ENCODE assay signal across 19 cellular contexts in the genomic region with DNA sequence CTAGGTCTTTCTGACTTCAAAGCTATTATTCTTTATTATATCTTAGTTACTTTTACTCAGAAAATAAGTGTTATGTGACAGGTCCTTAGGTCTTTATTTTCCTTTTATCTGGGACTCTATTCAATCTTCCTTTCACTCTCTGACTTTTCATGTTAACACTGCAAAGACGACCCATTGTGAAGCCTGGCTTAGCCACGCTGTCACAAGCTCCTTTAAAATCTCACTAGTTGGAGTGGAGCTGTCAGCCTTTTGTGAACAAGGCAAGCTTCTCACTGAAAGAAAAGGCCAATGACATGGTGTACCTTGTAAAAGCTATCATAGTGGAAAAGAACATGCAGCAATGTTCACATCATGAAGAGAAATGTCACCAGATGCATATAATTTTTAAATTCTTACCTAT.
DNase-seq lines count a peak whose midpoint lies in the region; ATAC-seq and TF ChIP-seq lines count a peak whose summit lies in the region.
"Had no signal": no experiment of that assay in that cellular context is flagged by ENCODE, and none has a peak within 500 bp of the region (broad histone marks: within the 10 kb centered on the region; RNA-seq: fewer than 3 reads in every experiment).

No MANE protein-coding gene starts in this region.

- no peak overlapping the region for H3K23ac ChIP-seq in neuronal stem cell (ENCODE audit: low read depth, low read length, poor library complexity)

- H2BK120ac ChIP-seq in neuronal stem cell (ENCODE audit: low read depth, low read length): no peak overlapping the region

- no peaks in the 10 kb centered on the region for H4K20me1 ChIP-seq in GM23338 (replicated peaks; ENCODE audit: insufficient read depth)

- no peaks in the 10 kb centered on the region for H3F3A ChIP-seq in GM23338 (replicated peaks; ENCODE audit: low read depth)

- H3K4me3 ChIP-seq in GM23338 (no peak overlapping the region), neuronal stem cell (ENCODE audit: low read length in 2 of 2) (no peak overlapping the region), lower leg skin (ENCODE audit: low read depth, poor library complexity, severe bottlenecking) (no peak overlapping the region)

- no peak for TF ChIP-seq CTCF in GM23338 (conservative IDR thresholded peaks at IDR 0.05; ENCODE audit: low read depth in 2 of 2)
- no peak for TF ChIP-seq CTCF in lower leg skin (IDR thresholded peaks at IDR 0.05)

- peaks cover 20% of the 10 kb centered on the region for H3K4me1 Mint-ChIP-seq in GM23338

- H3K9me3 ChIP-seq in neuronal stem cell (replicated peaks in 1 of 2; ENCODE audit: control insufficient read depth in 2 of 2, insufficient read depth in 1 of 2, low read depth in 1 of 2, low read length in 2 of 2): peaks cover 0 to 1% of the 10 kb centered on the region in 2 donors
- H3K9me3 ChIP-seq: Caco-2 had no signal

- no peak overlapping the region for H2BK12ac ChIP-seq in neuronal stem cell (ENCODE audit: low read length)

- no peak for TF ChIP-seq POLR2A in lower leg skin (IDR thresholded peaks at IDR 0.05)

- no peak overlapping the region for H3K27ac Mint-ChIP-seq in GM23338
- H3K27ac Mint-ChIP-seq: CD4-positive, alpha-beta T cell; HFFc6 had no signal

- WGBS in neuronal stem cell (ENCODE audit: extremely low coverage in 2 of 2, insufficient read length in 2 of 2, insufficient replicate concordance in 1 of 2), 2 donors: no CpG with 5 or more reads among the region's 2 CpGs
- 57 to 67% methylated on average over 2 of the region's 2 CpGs for WGBS in lower leg skin, 2 donors

- no peak overlapping the region for H3K14ac ChIP-seq in neuronal stem cell (ENCODE audit: low read length)

- H3K4me3 Mint-ChIP-seq in GM23338: no peak overlapping the region
- H3K4me3 Mint-ChIP-seq: CD4-positive, alpha-beta T cell; HFFc6 had no signal

- H3K27me3 ChIP-seq in GM23338 (ENCODE audit: insufficient read depth) (no peaks in the 10 kb centered on the region), neuronal stem cell (ENCODE audit: control insufficient read depth in 3 of 3, insufficient read depth in 3 of 3, low read depth in 1 of 3, low read length in 3 of 3) (no peaks in the 10 kb centered on the region)

- H2AFZ ChIP-seq in GM23338 (no peak overlapping the region), neuronal stem cell (ENCODE audit: low read length) (no peak overlapping the region)

- H3K27me3 Mint-ChIP-seq in GM23338 (ENCODE audit: insufficient read depth, low read depth, poor library complexity): no peaks in the 10 kb centered on the region
- H3K27me3 Mint-ChIP-seq: CD4-positive, alpha-beta T cell had no signal

- peak; percentile 39; the same call in 2 of the 3 replicates for ATAC-seq in GM23338
- ATAC-seq: HCT116 had no signal

- intact Hi-C loops in lower leg skin (cut with DNase I; ENCODE audit: low total_unique reads): no loop called here

- no peaks in the 10 kb centered on the region; the same call in 1 of the 3 replicates for H3K36me3 Mint-ChIP-seq in GM23338 (ENCODE audit: low read depth)

- no peaks in the 10 kb centered on the region; the same call in 2 of the 3 replicates for H3K9me3 Mint-ChIP-seq in GM23338

- H3K27ac ChIP-seq in GM23338 (ENCODE audit: low read depth) (no peak overlapping the region), neuronal stem cell (replicated peaks; ENCODE audit: low read length) (no peak overlapping the region)
- H3K27ac ChIP-seq: C4-2B, HL-60 had no signal

- DNase-seq in GM23338 (ENCODE audit: low spot score) (no peak), medulla oblongata (ENCODE audit: extremely low spot score) (peak; percentile 40), neuronal stem cell (ENCODE audit: low spot score) (peak; percentile 43), NOMO-1 treated with dmso at 0.1 percent for 144 hours (lab: John Stamatoyannopoulos, UW; ENCODE audit: unreplicated experiment) (no peak), NCI-H2196 treated with DMSO at 0.1 percent for 48 hours (lab: John Stamatoyannopoulos, UW; ENCODE audit: unreplicated experiment) (no peak), lower leg skin (ENCODE audit: low spot score in 2 of 2) (no peak)
- DNase-seq: ACHN; Caco-2; CD4-positive, alpha-beta T cell; DMS153; DMS79; GF-D8; GOT3; H7; HFFc6; IMR-90 had no signal

- no peak overlapping the region for H2AK5ac ChIP-seq in neuronal stem cell (ENCODE audit: low read depth, low read length)

- H3K4ac ChIP-seq in neuronal stem cell (ENCODE audit: low read length): no peak overlapping the region

- H2BK5ac ChIP-seq in neuronal stem cell (ENCODE audit: low read length): no peak overlapping the region

- no peak overlapping the region for H3K9ac ChIP-seq in neuronal stem cell (ENCODE audit: low read depth, low read length, poor library complexity)

- H3K18ac ChIP-seq in neuronal stem cell (ENCODE audit: low read length): no peak overlapping the region

- H2BK15ac ChIP-seq in neuronal stem cell (ENCODE audit: low read length): no peak overlapping the region

- H3K4me2 ChIP-seq in GM23338 (no peak overlapping the region), neuronal stem cell (ENCODE audit: insufficient read depth, low read length, poor library complexity, severe bottlenecking) (no peak overlapping the region)

- H4K91ac ChIP-seq in neuronal stem cell (ENCODE audit: low read depth, low read length, poor library complexity): no peak overlapping the region

- H4K8ac ChIP-seq in neuronal stem cell (ENCODE audit: low read depth, low read length): no peak overlapping the region

- no peaks in the 10 kb centered on the region for H3K9me2 ChIP-seq in GM23338 (ENCODE audit: insufficient read depth)

- H3K4me1 ChIP-seq in GM23338 (ENCODE audit: insufficient read depth) (peaks cover 9% of the 10 kb centered on the region), neuronal stem cell (ENCODE audit: control insufficient read depth in 2 of 2, insufficient read depth in 1 of 2, low read depth in 1 of 2, low read length in 2 of 2) (peaks cover 0 to 4% of the 10 kb centered on the region in 2 donors)
- H3K4me1 ChIP-seq: Caco-2 had no signal

- H3K36me3 ChIP-seq in GM23338 (ENCODE audit: insufficient read depth) (no peaks in the 10 kb centered on the region), neuronal stem cell (replicated peaks in 1 of 2; ENCODE audit: control insufficient read depth in 2 of 2, insufficient read depth in 2 of 2, low read length in 2 of 2) (no peaks in the 10 kb centered on the region)

- no peaks in the 10 kb centered on the region for H3K79me1 ChIP-seq in neuronal stem cell (ENCODE audit: low read depth, low read length)

- H3K79me2 ChIP-seq in GM23338 (replicated peaks; ENCODE audit: insufficient read depth): no peaks in the 10 kb centered on the region

TF ChIP-seq in GM23338, 12 proteins besides CTCF, POLR2A, EP300 and RAD21 (continues in another document):
- TF ChIP-seq NANOG (IDR thresholded peaks at IDR 0.05; ENCODE audit: borderline replicate concordance) (no peak), EZH2phosphoT487 (IDR thresholded peaks at IDR 0.05; ENCODE audit: unreplicated experiment) (no peak), STAT1 (IDR thresholded peaks at IDR 0.05; ENCODE audit: unreplicated experiment) (no peak)
- TF ChIP-seq, protein P1, sequence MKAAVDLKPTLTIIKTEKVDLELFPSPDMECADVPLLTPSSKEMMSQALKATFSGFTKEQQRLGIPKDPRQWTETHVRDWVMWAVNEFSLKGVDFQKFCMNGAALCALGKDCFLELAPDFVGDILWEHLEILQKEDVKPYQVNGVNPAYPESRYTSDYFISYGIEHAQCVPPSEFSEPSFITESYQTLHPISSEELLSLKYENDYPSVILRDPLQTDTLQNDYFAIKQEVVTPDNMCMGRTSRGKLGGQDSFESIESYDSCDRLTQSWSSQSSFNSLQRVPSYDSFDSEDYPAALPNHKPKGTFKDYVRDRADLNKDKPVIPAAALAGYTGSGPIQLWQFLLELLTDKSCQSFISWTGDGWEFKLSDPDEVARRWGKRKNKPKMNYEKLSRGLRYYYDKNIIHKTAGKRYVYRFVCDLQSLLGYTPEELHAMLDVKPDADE (IDR thresholded peaks at IDR 0.05): no peak
- TF ChIP-seq, protein P2, sequence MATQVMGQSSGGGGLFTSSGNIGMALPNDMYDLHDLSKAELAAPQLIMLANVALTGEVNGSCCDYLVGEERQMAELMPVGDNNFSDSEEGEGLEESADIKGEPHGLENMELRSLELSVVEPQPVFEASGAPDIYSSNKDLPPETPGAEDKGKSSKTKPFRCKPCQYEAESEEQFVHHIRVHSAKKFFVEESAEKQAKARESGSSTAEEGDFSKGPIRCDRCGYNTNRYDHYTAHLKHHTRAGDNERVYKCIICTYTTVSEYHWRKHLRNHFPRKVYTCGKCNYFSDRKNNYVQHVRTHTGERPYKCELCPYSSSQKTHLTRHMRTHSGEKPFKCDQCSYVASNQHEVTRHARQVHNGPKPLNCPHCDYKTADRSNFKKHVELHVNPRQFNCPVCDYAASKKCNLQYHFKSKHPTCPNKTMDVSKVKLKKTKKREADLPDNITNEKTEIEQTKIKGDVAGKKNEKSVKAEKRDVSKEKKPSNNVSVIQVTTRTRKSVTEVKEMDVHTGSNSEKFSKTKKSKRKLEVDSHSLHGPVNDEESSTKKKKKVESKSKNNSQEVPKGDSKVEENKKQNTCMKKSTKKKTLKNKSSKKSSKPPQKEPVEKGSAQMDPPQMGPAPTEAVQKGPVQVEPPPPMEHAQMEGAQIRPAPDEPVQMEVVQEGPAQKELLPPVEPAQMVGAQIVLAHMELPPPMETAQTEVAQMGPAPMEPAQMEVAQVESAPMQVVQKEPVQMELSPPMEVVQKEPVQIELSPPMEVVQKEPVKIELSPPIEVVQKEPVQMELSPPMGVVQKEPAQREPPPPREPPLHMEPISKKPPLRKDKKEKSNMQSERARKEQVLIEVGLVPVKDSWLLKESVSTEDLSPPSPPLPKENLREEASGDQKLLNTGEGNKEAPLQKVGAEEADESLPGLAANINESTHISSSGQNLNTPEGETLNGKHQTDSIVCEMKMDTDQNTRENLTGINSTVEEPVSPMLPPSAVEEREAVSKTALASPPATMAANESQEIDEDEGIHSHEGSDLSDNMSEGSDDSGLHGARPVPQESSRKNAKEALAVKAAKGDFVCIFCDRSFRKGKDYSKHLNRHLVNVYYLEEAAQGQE (IDR thresholded peaks at IDR 0.05; ENCODE audit: unreplicated experiment): no peak

Comparison
In these comparisons a context has a peak if more than half of its experiments do, and no peak if none do; other contexts are left out.
1. DNase-seq: peak in medulla oblongata (single experiment) and neuronal stem cell (single experiment); none in GM23338 (single experiment), NOMO-1 treated with dmso at 0.1 percent for 144 hours (single experiment), NCI-H2196 treated with DMSO at 0.1 percent for 48 hours (single experiment) and lower leg skin (0 of 2).